ENCODE assay signal across 13 cellular contexts in genomic region chr16:48284772-48285409, GRCh38. TPM values are rescaled to one million over a fixed set of nuclear protein-coding genes. Genes with fewer than 3 reads are reported as not detected.
DNase-seq lines count a peak whose midpoint lies in the region; ATAC-seq and TF ChIP-seq lines count a peak whose summit lies in the region.
"Had no signal": no experiment of that assay in that cellular context is flagged by ENCODE, and none has a peak within 500 bp of the region (broad histone marks: within the 10 kb centered on the region; RNA-seq: fewer than 3 reads in every experiment).

No MANE protein-coding gene starts in this region.

- no peak overlapping the region for H3K27ac Mint-ChIP-seq in type B pancreatic cell
- H3K27ac Mint-ChIP-seq: HFFc6 had no signal

- H3K27ac ChIP-seq in 22Rv1 (peak overlapping the region; percentile 84), VCaP (peak overlapping the region; percentile 70)

- no peak for DNase-seq in NCI-H226
- no peak for DNase-seq in DMS79 (lab: John Stamatoyannopoulos, UW)
- no peak for DNase-seq in type B pancreatic cell (ENCODE audit: extremely low spot score, unreplicated experiment)
- DNase-seq: activated CD4-positive, CD25-positive, alpha-beta regulatory T cell treated with anti-CD3 and anti-CD28 coated beads, Interleukin-2, amount 50 U/mL, for 72 hours; activated T-cell treated with anti-CD3 and anti-CD28 coated beads, Interleukin-2, amount 50 U/mL, for 48 hours; HFFc6; NCI-H2171 treated with DMSO at 0.1 percent for 48 hours had no signal

- H3K4me1 Mint-ChIP-seq in type B pancreatic cell (ENCODE audit: unreplicated experiment) = no peaks in the 10 kb centered on the region

- no peak for TF ChIP-seq CTCF in 22Rv1 (IDR thresholded peaks at IDR 0.05)
- TF ChIP-seq CTCF in VCaP (conservative IDR thresholded peaks at IDR 0.05) = no peak
- TF ChIP-seq CTCF in type B pancreatic cell (conservative IDR thresholded peaks at IDR 0.05) = no peak

- H3K27me3 Mint-ChIP-seq in type B pancreatic cell = no peaks in the 10 kb centered on the region

- no peaks in the 10 kb centered on the region for H3K9me3 Mint-ChIP-seq in type B pancreatic cell

- H3K36me3 Mint-ChIP-seq in type B pancreatic cell = peaks cover 43% of the 10 kb centered on the region

- no peak overlapping the region for H3K4me3 Mint-ChIP-seq in type B pancreatic cell
- H3K4me3 Mint-ChIP-seq: HFFc6 had no signal

- ATAC-seq in GM18868 (IDR thresholded peaks at IDR 0.05; ENCODE audit: unreplicated experiment) (peak; percentile 68), HG03457 (IDR thresholded peaks at IDR 0.05; ENCODE audit: unreplicated experiment) (peak; percentile 61), HG03196 (IDR thresholded peaks at IDR 0.05; ENCODE audit: unreplicated experiment) (no peak)

RNA-seq across cellular contexts. Expression of gene ABCC11, which starts 37.6 kb away (rescaled TPM):
- total RNA-seq in type B pancreatic cell (ENCODE audit: low replicate concordance) = 0.07 and 0.19 TPM in 2 replicates
- total RNA-seq: posterior vena cava had no signal

RNA-seq across cellular contexts. Expression of gene LONP2, which starts 40.8 kb away (rescaled TPM):
- total RNA-seq in type B pancreatic cell (ENCODE audit: low replicate concordance) = 61.5 and 65.5 TPM in 2 replicates
